In genomic region chr10:131022981-131023380, GRCh38 we compare ENCODE assay signal across 27 cellular contexts.
"Had no signal": no experiment of that assay in that cellular context is flagged by ENCODE, and none has a peak within 500 bp of the region (broad histone marks: within the 10 kb centered on the region; RNA-seq: fewer than 3 reads in every experiment).

No MANE protein-coding gene starts in this region.

- H3K4me3 Mint-ChIP-seq: immature natural killer cell; naive thymus-derived CD8-positive, alpha-beta T cell; nephron; neural crest cell; stimulated activated naive B cell treated with anti-CD40 and anti-IgM and Interleukin-4, amounts not matched to agents 10 μg/mL and 1 μg/mL and 100 μg/mL, for 72 hours had no signal

- H3K79me2 ChIP-seq: parathyroid adenoma had no signal

- H2AFZ ChIP-seq: parathyroid adenoma had no signal

- H3K4me3 ChIP-seq: left lung, lung, right atrium auricular region, right lobe of liver, smooth muscle cell, stomach, testis, thyroid gland, transverse colon, upper lobe of left lung had no signal

- ATAC-seq: left colon; left lung; naive thymus-derived CD8-positive, alpha-beta T cell; stimulated activated naive B cell treated with anti-CD40 and anti-IgM and Interleukin-4, amounts not matched to agents 10 μg/mL and 1 μg/mL and 100 μg/mL, for 72 hours; stimulated activated naive CD8-positive, alpha-beta T cell treated with anti-CD3 and anti-CD28 coated beads, Interleukin-15, Interleukin-2, amounts not matched to agents 100 U/mL and 50 U/mL, for 24 hours had no signal

- H3K4me1 Mint-ChIP-seq: immature natural killer cell; naive thymus-derived CD8-positive, alpha-beta T cell; nephron had no signal

- H3K4me2 ChIP-seq: smooth muscle cell had no signal

- H3K36me3 Mint-ChIP-seq: immature natural killer cell; naive thymus-derived CD8-positive, alpha-beta T cell; stimulated activated naive B cell treated with anti-CD40 and anti-IgM and Interleukin-4, amounts not matched to agents 10 μg/mL and 1 μg/mL and 100 μg/mL, for 72 hours had no signal

- H3K4me1 ChIP-seq: left lung, parathyroid adenoma, right lobe of liver, stomach, thyroid gland, transverse colon, upper lobe of left lung had no signal

- H3K36me3 ChIP-seq: left lung, neutrophil, right atrium auricular region, right lobe of liver, stomach, thyroid gland, transverse colon, upper lobe of left lung had no signal

- H3K9me3 ChIP-seq: left lung, neutrophil, right atrium auricular region, right lobe of liver, stomach, testis, thyroid gland, transverse colon, upper lobe of left lung had no signal

- H3K27ac ChIP-seq: left lung, neutrophil, parathyroid adenoma, right atrium auricular region, right lobe of liver, stomach, testis, thyroid gland, transverse colon, upper lobe of left lung had no signal

- H3K27ac Mint-ChIP-seq: immature natural killer cell; naive thymus-derived CD8-positive, alpha-beta T cell; nephron; progenitor cell of endocrine pancreas; stimulated activated naive B cell treated with anti-CD40 and anti-IgM and Interleukin-4, amounts not matched to agents 10 μg/mL and 1 μg/mL and 100 μg/mL, for 72 hours had no signal

- H3K27me3 ChIP-seq: neutrophil, right atrium auricular region, right lobe of liver, testis, thyroid gland, transverse colon, upper lobe of left lung had no signal

- DNase-seq: hypothalamus; immature natural killer cell; kidney; left colon; naive thymus-derived CD8-positive, alpha-beta T cell; occipital lobe; stimulated activated CD4-positive, alpha-beta T cell treated with anti-CD3 and anti-CD28 coated beads, Interleukin-12 subunit alpha, Interleukin-12 subunit beta, amount 100 ng/mL, for 4 hours; stimulated activated CD4-positive, alpha-beta T cell treated with anti-CD3 and anti-CD28 coated beads, Interleukin-15, amount 100 ng/mL, for 24 hours; stimulated activated CD4-positive, alpha-beta T cell treated with anti-CD3 and anti-CD28 coated beads, Interleukin-2, amount 100 ng/mL, for 24 hours; stimulated activated CD4-positive, alpha-beta T cell treated with anti-CD3 and anti-CD28 coated beads, Interleukin-4, amount 100 ng/mL, for 1 hour; stimulated activated naive B cell treated with anti-CD40 and anti-IgM and Interleukin-4, amounts not matched to agents 10 μg/mL and 1 μg/mL and 100 μg/mL, for 72 hours; stimulated activated naive CD8-positive, alpha-beta T cell treated with anti-CD3 and anti-CD28 coated beads, Interleukin-15, Interleukin-2, amounts not matched to agents 100 U/mL and 50 U/mL, for 24 hours; stomach; testis; thyroid gland; transverse colon; upper lobe of left lung had no signal

- H3K9me3 Mint-ChIP-seq: immature natural killer cell; neural crest cell; stimulated activated naive B cell treated with anti-CD40 and anti-IgM and Interleukin-4, amounts not matched to agents 10 μg/mL and 1 μg/mL and 100 μg/mL, for 72 hours had no signal
